1 cellular context compared by ENCODE assay signal in the genomic region with DNA sequence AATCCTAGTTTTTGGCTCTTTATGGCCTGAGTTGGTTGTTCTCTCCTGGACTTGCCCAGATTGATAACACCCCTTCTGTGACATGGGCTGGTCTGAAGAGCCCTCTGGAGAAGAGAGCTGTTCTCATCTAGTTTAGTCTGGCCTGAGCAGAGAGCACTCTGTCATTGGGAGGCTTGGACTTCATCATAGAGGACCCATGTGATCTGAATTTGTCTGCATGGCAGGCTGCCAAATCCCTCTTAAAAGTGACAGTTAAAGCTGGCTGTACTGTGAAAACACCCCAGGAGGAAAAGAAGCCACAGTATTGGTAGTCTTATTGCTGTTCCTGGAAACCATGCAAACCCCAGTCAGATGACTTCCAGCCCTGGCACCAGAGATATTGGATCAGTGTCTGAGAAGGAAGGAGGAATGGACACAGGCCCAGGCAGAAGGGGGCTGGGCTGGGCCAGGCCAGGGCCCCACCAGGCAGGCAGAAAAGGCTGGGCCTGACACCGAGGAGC.
TF ChIP-seq lines count a peak whose summit lies in the region.

No MANE protein-coding gene starts in this region.

TF ChIP-seq in HepG2, 621 proteins besides CTCF, POLR2A, EP300 and RAD21:
- no peak for TF ChIP-seq THRA (CRISPR knock-in tag; IDR thresholded peaks at IDR 0.05; ENCODE audit: borderline replicate concordance)
- TF ChIP-seq, protein P1, sequence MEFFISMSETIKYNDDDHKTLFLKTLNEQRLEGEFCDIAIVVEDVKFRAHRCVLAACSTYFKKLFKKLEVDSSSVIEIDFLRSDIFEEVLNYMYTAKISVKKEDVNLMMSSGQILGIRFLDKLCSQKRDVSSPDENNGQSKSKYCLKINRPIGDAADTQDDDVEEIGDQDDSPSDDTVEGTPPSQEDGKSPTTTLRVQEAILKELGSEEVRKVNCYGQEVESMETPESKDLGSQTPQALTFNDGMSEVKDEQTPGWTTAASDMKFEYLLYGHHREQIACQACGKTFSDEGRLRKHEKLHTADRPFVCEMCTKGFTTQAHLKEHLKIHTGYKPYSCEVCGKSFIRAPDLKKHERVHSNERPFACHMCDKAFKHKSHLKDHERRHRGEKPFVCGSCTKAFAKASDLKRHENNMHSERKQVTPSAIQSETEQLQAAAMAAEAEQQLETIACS (CRISPR knock-in tag; IDR thresholded peaks at IDR 0.05), result no peak
- no peak for TF ChIP-seq ZNF607 (CRISPR knock-in tag; IDR thresholded peaks at IDR 0.05; ENCODE audit: borderline replicate concordance)
- TF ChIP-seq ZEB1 (IDR thresholded peaks at IDR 0.05; ENCODE audit: insufficient replicate concordance, low read depth), result no peak
- TF ChIP-seq KDM5B (CRISPR knock-in tag; IDR thresholded peaks at IDR 0.05; ENCODE audit: borderline replicate concordance), result no peak
- TF ChIP-seq ZNF747 (CRISPR knock-in tag; IDR thresholded peaks at IDR 0.05; ENCODE audit: borderline replicate concordance), result no peak
- TF ChIP-seq GMEB1 (CRISPR knock-in tag; IDR thresholded peaks at IDR 0.05; ENCODE audit: borderline replicate concordance), result no peak
- TF ChIP-seq IRF2 (CRISPR knock-in tag; IDR thresholded peaks at IDR 0.05), result no peak
- TF ChIP-seq ZNF343 (CRISPR knock-in tag; IDR thresholded peaks at IDR 0.05), result no peak
TF ChIP-seq in HepG2: peak in this region for 0.
